In genomic region chr10:102677736-102678354, GRCh38 we compare ENCODE assay signal across 12 cellular contexts. TPM values are rescaled to one million over a fixed set of nuclear protein-coding genes. Genes with fewer than 3 reads are reported as not detected.
DNase-seq lines count a peak whose midpoint lies in the region; ATAC-seq and TF ChIP-seq lines count a peak whose summit lies in the region.
"Had no signal": no experiment of that assay in that cellular context is flagged by ENCODE, and none has a peak within 500 bp of the region (broad histone marks: within the 10 kb centered on the region; RNA-seq: fewer than 3 reads in every experiment).

No MANE protein-coding gene starts in this region.

- TF ChIP-seq POLR2A in transverse colon (IDR thresholded peaks at IDR 0.05), result no peak

- no peak overlapping the region for H3K4me3 ChIP-seq in transverse colon
- H3K4me3 ChIP-seq: SJSA1 had no signal

- TF ChIP-seq CTCF in chondrocyte (IDR thresholded peaks at IDR 0.05) (no peak), nephron (IDR thresholded peaks at IDR 0.05; ENCODE audit: unreplicated experiment in 3 of 3) (no peak), transverse colon (IDR thresholded peaks at IDR 0.05) (no peak)

- no peaks in the 10 kb centered on the region for H3K9me3 Mint-ChIP-seq in chondrocyte (ENCODE audit: low read depth)
- no peaks in the 10 kb centered on the region for H3K9me3 Mint-ChIP-seq in nephron
- H3K9me3 Mint-ChIP-seq in activated T-cell treated with anti-CD3 and anti-CD28 coated beads, Interleukin-2, amount 50 U/mL, for 72 hours, result no peaks in the 10 kb centered on the region

- H3K4me1 Mint-ChIP-seq in chondrocyte (ENCODE audit: low read depth) (peaks cover 66% of the 10 kb centered on the region), nephron (peaks cover 86% of the 10 kb centered on the region)
- peaks cover 45% of the 10 kb centered on the region for H3K4me1 Mint-ChIP-seq in activated T-cell treated with anti-CD3 and anti-CD28 coated beads, Interleukin-2, amount 50 U/mL, for 72 hours (ENCODE audit: low read depth)

- peaks cover 7% of the 10 kb centered on the region for H3K36me3 Mint-ChIP-seq in chondrocyte (ENCODE audit: low read depth)
- peaks cover 20% of the 10 kb centered on the region for H3K36me3 Mint-ChIP-seq in nephron (ENCODE audit: low read depth)
- H3K36me3 Mint-ChIP-seq in activated T-cell treated with anti-CD3 and anti-CD28 coated beads, Interleukin-2, amount 50 U/mL, for 72 hours (ENCODE audit: insufficient read depth in 2 of 2), result peaks cover 0 to 3% of the 10 kb centered on the region in 2 donors

- H3K4me1 ChIP-seq in transverse colon, result peaks cover 21 to 58% (median 30%) of the 10 kb centered on the region in 4 donors

- H3K9me3 ChIP-seq in transverse colon, result no peaks in the 10 kb centered on the region
- H3K9me3 ChIP-seq: SJSA1 had no signal

- H3K27me3 Mint-ChIP-seq in chondrocyte (ENCODE audit: low read depth) (no peaks in the 10 kb centered on the region), nephron (ENCODE audit: low read depth) (no peaks in the 10 kb centered on the region)
- no peaks in the 10 kb centered on the region for H3K27me3 Mint-ChIP-seq in activated T-cell treated with anti-CD3 and anti-CD28 coated beads, Interleukin-2, amount 50 U/mL, for 72 hours (ENCODE audit: low read depth)

- peak; percentile 34 for DNase-seq in activated effector memory CD4-positive, alpha-beta T cell treated with anti-CD3 and anti-CD28 coated beads, Interleukin-2, amount 50 U/mL, for 16 hours
- no peak for DNase-seq in activated effector memory CD4-positive, alpha-beta T cell treated with Interleukin-2 at 50 U/mL for 16 hours
- DNase-seq in chondrocyte (ENCODE audit: low spot score), result no peak
- peak; percentile 5 for DNase-seq in transverse colon
- DNase-seq in activated CD4-positive, CD25-positive, alpha-beta regulatory T cell treated with anti-CD3 and anti-CD28 coated beads, Interleukin-2, amount 50 U/mL, for 72 hours, result no peak
- DNase-seq in activated T-cell treated with anti-CD3 and anti-CD28 coated beads, Interleukin-2, amount 50 U/mL, for 72 hours, result no peak
- DNase-seq in islet precursor cell, result no peak
- DNase-seq: activated T-cell treated with anti-CD3 and anti-CD28 coated beads, Interleukin-2, amount 50 U/mL, for 48 hours; DND-41; NCI-H2171 had no signal

- no peaks in the 10 kb centered on the region for H3K36me3 ChIP-seq in transverse colon

- H3K27ac Mint-ChIP-seq in chondrocyte (ENCODE audit: unreplicated experiment) (peak overlapping the region; percentile 99), nephron (peak overlapping the region; percentile 97 to 98 (median 98))
- H3K27ac Mint-ChIP-seq in activated T-cell treated with anti-CD3 and anti-CD28 coated beads, Interleukin-2, amount 50 U/mL, for 72 hours, result no peak overlapping the region

- no peak for ATAC-seq in activated T-cell treated with anti-CD3 and anti-CD28 coated beads, Interleukin-2, amount 50 U/mL, for 72 hours (replicated peaks in 1 of 2)

- no peaks in the 10 kb centered on the region for H3K27me3 ChIP-seq in transverse colon
- H3K27me3 ChIP-seq: SJSA1 had no signal

- in situ Hi-C loops in transverse colon (cut with MboI; ENCODE audit: low pct_ligation_motif_present in 1 of 4, low pct_unique_long_range_greater_than_20kb in 1 of 4, low sequenced_read_pairs in 3 of 4), result no loop called here

- 75 to 78% methylated on average over 7 to 13 of the region's 13 CpGs for WGBS in transverse colon (ENCODE audit: low coverage in 1 of 2), 2 donors

- H3K4me3 Mint-ChIP-seq in chondrocyte (ENCODE audit: unreplicated experiment), result no peak overlapping the region
- H3K4me3 Mint-ChIP-seq in nephron, result peak overlapping the region; percentile 13 to 76 (median 60)
- no peak overlapping the region for H3K4me3 Mint-ChIP-seq in activated T-cell treated with anti-CD3 and anti-CD28 coated beads, Interleukin-2, amount 50 U/mL, for 72 hours

- intact Hi-C loops in transverse colon (cut with DNase I; ENCODE audit: low total_unique reads), result no loop called here

- TF ChIP-seq EP300 in transverse colon (IDR thresholded peaks at IDR 0.05; ENCODE audit: low read depth), result no peak

- H3K27ac ChIP-seq in transverse colon, result peak overlapping the region; percentile 63 to 75 (median 72)

RNA-seq across cellular contexts. Expression of gene TRIM8, which starts 33.6 kb away (rescaled TPM):
- total RNA-seq in chondrocyte (40.3 to 74.4 TPM (median 66.8 TPM) in 3 replicates), transverse colon (100 to 1,000 TPM in 1 of 4 donors, 10 to 100 TPM in 3; 59.1 to 108 (median 66.8) TPM)
- total RNA-seq in activated T-cell treated with anti-CD3 and anti-CD28 coated beads, Interleukin-2, amount 50 U/mL, for 72 hours, result 10 to 100 TPM; 57.9 to 58.2 TPM

RNA-seq across cellular contexts. Expression of gene ARL3, which starts 36.4 kb away (rescaled TPM):
- total RNA-seq in chondrocyte (12.1 to 16.5 TPM (median 13.6 TPM) in 3 replicates), transverse colon (1 to 10 TPM; 2.2 to 3.4 (median 2.8) TPM)
- 1 to 10 TPM; 8.0 to 8.7 TPM for total RNA-seq in activated T-cell treated with anti-CD3 and anti-CD28 coated beads, Interleukin-2, amount 50 U/mL, for 72 hours

RNA-seq across cellular contexts. Expression of gene SFXN2, which starts 36.6 kb away (rescaled TPM):
- 4.0 to 11.1 TPM (median 4.7 TPM) in 3 replicates for total RNA-seq in chondrocyte
- 10 to 100 TPM in 2 of 4 donors, 1 to 10 TPM in 2; 2.1 to 64.9 (median 7.3) TPM for total RNA-seq in transverse colon
- total RNA-seq in activated T-cell treated with anti-CD3 and anti-CD28 coated beads, Interleukin-2, amount 50 U/mL, for 72 hours, result 10 to 100 TPM in 1 of 2 donors, 1 to 10 TPM in 1; 7.5 to 10.4 TPM

Comparison
In these comparisons a context has a peak if more than half of its experiments do, and no peak if none do; other contexts are left out.
1. DNase-seq: peak in activated effector memory CD4-positive, alpha-beta T cell treated with anti-CD3 and anti-CD28 coated beads, Interleukin-2, amount 50 U/mL, for 16 hours (single experiment) and transverse colon (single experiment); none in activated effector memory CD4-positive, alpha-beta T cell treated with Interleukin-2 at 50 U/mL for 16 hours (single experiment), chondrocyte (single experiment), activated CD4-positive, CD25-positive, alpha-beta regulatory T cell treated with anti-CD3 and anti-CD28 coated beads, Interleukin-2, amount 50 U/mL, for 72 hours (single experiment), activated T-cell treated with anti-CD3 and anti-CD28 coated beads, Interleukin-2, amount 50 U/mL, for 72 hours (0 of 2) and islet precursor cell (single experiment).
2. H3K4me3 Mint-ChIP-seq: peak in nephron (3 of 3); none in chondrocyte (single experiment) and activated T-cell treated with anti-CD3 and anti-CD28 coated beads, Interleukin-2, amount 50 U/mL, for 72 hours (0 of 2).